Comparison of ENCODE assay signal across 9 cellular contexts in the genomic region with DNA sequence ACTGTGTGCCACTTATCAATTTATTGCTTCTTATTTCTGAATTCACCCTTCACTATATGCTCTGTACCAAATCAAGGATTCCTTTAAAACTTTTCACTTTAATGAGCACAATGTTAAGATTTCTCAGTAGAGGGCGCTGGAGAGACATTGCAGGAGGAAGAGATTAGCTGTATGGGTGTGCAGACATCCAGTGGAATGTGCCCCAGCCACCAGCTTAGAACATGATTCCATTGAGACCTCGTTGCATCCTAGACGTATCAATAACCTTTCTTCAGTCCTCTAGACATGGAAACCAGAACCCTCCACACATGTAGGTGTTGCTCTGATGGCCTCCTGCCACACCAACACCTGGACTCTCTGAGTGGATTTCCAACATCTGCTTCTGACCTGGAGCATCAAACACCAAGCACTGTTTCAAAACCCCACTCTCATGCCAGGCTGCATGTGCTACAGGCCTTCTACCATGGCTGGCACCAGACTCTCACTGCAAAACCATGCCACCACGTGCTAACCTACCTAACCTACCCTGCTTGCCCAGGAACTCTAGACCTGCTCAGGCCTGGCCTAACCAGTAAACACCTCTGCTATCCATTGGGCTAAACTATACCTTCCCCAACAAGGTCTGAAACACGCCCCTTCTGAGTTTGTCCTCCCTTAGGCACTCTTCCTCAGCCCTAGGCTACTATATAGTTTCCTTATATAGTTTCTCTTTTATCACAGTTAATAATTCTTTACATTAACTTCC.
DNase-seq lines count a peak whose midpoint lies in the region; ATAC-seq and TF ChIP-seq lines count a peak whose summit lies in the region.
"Had no signal": no experiment of that assay in that cellular context is flagged by ENCODE, and none has a peak within 500 bp of the region (broad histone marks: within the 10 kb centered on the region; RNA-seq: fewer than 3 reads in every experiment).

No MANE protein-coding gene starts in this region.

- peak; percentile 33; the same call in 1 of the 2 replicates for TF ChIP-seq RAD21 in IMR-90 (IDR thresholded peaks at IDR 0.05; ENCODE audit: low read length)

- no peak overlapping the region for H3K14ac ChIP-seq in IMR-90 (replicated peaks; ENCODE audit: low read depth, low read length)

- in situ Hi-C loops in IMR-90 (cut with MboI; ENCODE audit: low sequenced_read_pairs) = no loop called here

- no peak overlapping the region for H3K4ac ChIP-seq in IMR-90 (ENCODE audit: low read depth, low read length)

- DNase-seq in ELR (ENCODE audit: low read depth) (peak; percentile 59), IMR-90 (no peak), RWPE2 (ENCODE audit: low spot score) (no peak), glomerular visceral epithelial cell (ENCODE audit: extremely low spot score) (peak; percentile 7), tibial artery (no peak), caudate nucleus (lab: John Stamatoyannopoulos, UW) (no peak), esophagus squamous epithelium (lab: John Stamatoyannopoulos, UW) (no peak)
- DNase-seq: activated B cell treated with CpG ODN at 0.5 μM for 24 hours had no signal

- no peaks in the 10 kb centered on the region for H3K4me1 ChIP-seq in IMR-90 (ENCODE audit: control insufficient read depth, insufficient read depth, low read length)
- H3K4me1 ChIP-seq in RWPE2 (ENCODE audit: insufficient read depth, poor library complexity, severe bottlenecking) = no peaks in the 10 kb centered on the region
- H3K4me1 ChIP-seq in tibial artery = no peaks in the 10 kb centered on the region
- H3K4me1 ChIP-seq in esophagus squamous epithelium = no peaks in the 10 kb centered on the region

- no peak overlapping the region for H3K23ac ChIP-seq in IMR-90 (ENCODE audit: low read depth, low read length)

- no peak overlapping the region for H3K56ac ChIP-seq in IMR-90 (ENCODE audit: extremely low read depth, insufficient read depth, low read length)

- H2AFZ ChIP-seq in IMR-90 (replicated peaks; ENCODE audit: low read length, poor library complexity) = no peak overlapping the region

- peak; percentile 76 for ATAC-seq in GM21360 (IDR thresholded peaks at IDR 0.05; ENCODE audit: unreplicated experiment)
- ATAC-seq in IMR-90 (ENCODE audit: low read depth) = peak; percentile 29; the same call in 1 of the 2 replicates
- ATAC-seq in RWPE2 (ENCODE audit: low read depth) = peak; percentile 33; the same call in 1 of the 3 replicates

- H3K18ac ChIP-seq in IMR-90 (ENCODE audit: low read depth, low read length) = no peak overlapping the region

- no peaks in the 10 kb centered on the region for H3K9me1 ChIP-seq in IMR-90 (ENCODE audit: insufficient read depth, low read length)

- dilution Hi-C loops in IMR-90 (cut with HindIII; ENCODE audit: low sequenced_read_pairs, unreplicated experiment) = no loop called here

- intact Hi-C loops in IMR-90 (cut with micrococcal nuclease) (no loop called here), tibial artery (cut with DNase I; ENCODE audit: low total_unique reads) (loop anchor here (5.0 kb wide), 1 partner anchor 283 kb away; no protein-coding TSS in a partner anchor), esophagus squamous epithelium (cut with DNase I) (no loop called here)

- no peak overlapping the region for H2BK120ac ChIP-seq in IMR-90 (ENCODE audit: low read depth, low read length)

- POLR2A ChIA-PET in IMR-90 (lab: Charles Lee; ENCODE audit: unreplicated experiment) = no interaction called here

- CTCF ChIA-PET in IMR-90 (lab: Yijun Ruan, JAX) = interaction anchor here (0.5 to 1.2 kb wide), 3 partner anchors 47 to 365 kb away, joined by 4 to 5 read pairs (median 4); no protein-coding TSS in a partner anchor

- TF ChIP-seq CTCF in IMR-90 (conservative IDR thresholded peaks at IDR 0.05; ENCODE audit: low read depth, low read length) (peak; percentile 42), RWPE2 (IDR thresholded peaks at IDR 0.05; ENCODE audit: poor library complexity, severe bottlenecking) (peak; percentile 40), tibial artery (IDR thresholded peaks at IDR 0.05) (peak; percentile 43 to 46), esophagus squamous epithelium (IDR thresholded peaks at IDR 0.05) (peak in 3 of 6 experiments; percentile 27 to 46 (median 27))

- no peak for TF ChIP-seq POLR2A in IMR-90 (IDR thresholded peaks at IDR 0.05; ENCODE audit: low read depth, low read length)
- no peak for TF ChIP-seq POLR2A in esophagus squamous epithelium (IDR thresholded peaks at IDR 0.05)

- 29% methylated on average over 2 of the region's 5 CpGs; no CpG with 5 or more reads in 1 of the 2 experiments for WGBS in IMR-90 (ENCODE audit: extremely low coverage in 2 of 2, insufficient read length in 1 of 2), 2 experiments
- 42 to 48% methylated on average over 4 to 5 of the region's 5 CpGs for WGBS in esophagus squamous epithelium, 2 donors

- no peak overlapping the region for H2BK20ac ChIP-seq in IMR-90 (ENCODE audit: low read depth, low read length)

- no peaks in the 10 kb centered on the region for H3K9me3 ChIP-seq in IMR-90 (ENCODE audit: control insufficient read depth, insufficient read depth, low read length)
- no peaks in the 10 kb centered on the region for H3K9me3 ChIP-seq in RWPE2 (ENCODE audit: severe bottlenecking)
- no peaks in the 10 kb centered on the region for H3K9me3 ChIP-seq in tibial artery
- H3K9me3 ChIP-seq in esophagus squamous epithelium = no peaks in the 10 kb centered on the region

- H3K27ac ChIP-seq in IMR-90 (ENCODE audit: insufficient read depth, low read length) (no peak overlapping the region), RWPE2 (ENCODE audit: poor library complexity, severe bottlenecking) (no peak overlapping the region), tibial artery (no peak overlapping the region), caudate nucleus (ENCODE audit: low read depth, low read length) (no peak overlapping the region), esophagus squamous epithelium (no peak overlapping the region)

- H3K27me3 ChIP-seq in IMR-90 (ENCODE audit: control insufficient read depth, insufficient read depth, low read length) (no peaks in the 10 kb centered on the region), RWPE2 (ENCODE audit: insufficient read depth, poor library complexity, severe bottlenecking) (peaks cover 2% of the 10 kb centered on the region), tibial artery (no peaks in the 10 kb centered on the region), esophagus squamous epithelium (no peaks in the 10 kb centered on the region)

- H4K20me1 ChIP-seq in IMR-90 (ENCODE audit: insufficient read depth, low read length) = no peaks in the 10 kb centered on the region

- no peaks in the 10 kb centered on the region for H3K79me1 ChIP-seq in IMR-90 (ENCODE audit: low read depth in 1 of 2, low read length in 2 of 2)

- H3K4me3 ChIP-seq in IMR-90 (ENCODE audit: insufficient read depth, low read depth, low read length) (no peak overlapping the region), RWPE2 (ENCODE audit: severe bottlenecking) (no peak overlapping the region), tibial artery (no peak overlapping the region), esophagus squamous epithelium (no peak overlapping the region)

- H3K9ac ChIP-seq in IMR-90 (ENCODE audit: low read depth, low read length) = no peak overlapping the region

- H4K8ac ChIP-seq in IMR-90 (ENCODE audit: low read depth in 2 of 2, low read length in 2 of 2) = no peak overlapping the region

- no peak overlapping the region for H2AK9ac ChIP-seq in IMR-90 (replicated peaks; ENCODE audit: low read depth, low read length, poor library complexity)

- H2AK5ac ChIP-seq in IMR-90 (ENCODE audit: low read depth, low read length) = no peak overlapping the region

- no peak overlapping the region for H4K91ac ChIP-seq in IMR-90 (ENCODE audit: insufficient read depth, low read depth, low read length)

- no peak overlapping the region for H3K4me2 ChIP-seq in IMR-90 (ENCODE audit: low read depth, low read length)

- H2BK5ac ChIP-seq in IMR-90 (ENCODE audit: low read depth, low read length, poor library complexity, severe bottlenecking) = no peak overlapping the region

- no peak overlapping the region for H4K5ac ChIP-seq in IMR-90 (ENCODE audit: low read depth, low read length)

- BruUV-seq in IMR-90 (replicated peaks; lab: Mats Ljungman, UMichigan) = no TSS peak

- H3K36me3 ChIP-seq in IMR-90 (ENCODE audit: control insufficient read depth, insufficient read depth, low read length) (no peaks in the 10 kb centered on the region), RWPE2 (ENCODE audit: low read depth) (no peaks in the 10 kb centered on the region), tibial artery (no peaks in the 10 kb centered on the region), esophagus squamous epithelium (no peaks in the 10 kb centered on the region)

- no peak overlapping the region for H2BK15ac ChIP-seq in IMR-90 (ENCODE audit: low read depth, low read length)

TF ChIP-seq in IMR-90, 13 proteins besides CTCF, POLR2A, EP300 and RAD21:
- TF ChIP-seq MXI1 (IDR thresholded peaks at IDR 0.05; ENCODE audit: borderline replicate concordance, low read depth, low read length) (no peak), RCOR1 (IDR thresholded peaks at IDR 0.05; ENCODE audit: insufficient replicate concordance, low read length) (no peak), FOS (IDR thresholded peaks at IDR 0.05; ENCODE audit: low read depth, low read length) (no peak), SMC3 (IDR thresholded peaks at IDR 0.05; ENCODE audit: low read depth, low read length) (peak; percentile 26), BHLHE40 (IDR thresholded peaks at IDR 0.05; ENCODE audit: low read depth, low read length) (no peak), CEBPB (IDR thresholded peaks at IDR 0.05; ENCODE audit: low read depth, low read length) (no peak)
TF ChIP-seq in IMR-90: peak in this region for 1.

Comparison
In these comparisons a context has a peak if more than half of its experiments do, and no peak if none do; other contexts are left out.
1. DNase-seq: peak in ELR (single experiment) and glomerular visceral epithelial cell (single experiment); none in IMR-90 (single experiment), RWPE2 (single experiment), tibial artery (0 of 2), caudate nucleus (0 of 61) and esophagus squamous epithelium (single experiment).
2. Peak in every context shown above with its lines, with median percentiles within 50 percentile points of each other: ATAC-seq.